ENCODE assay signal across 1 cellular context in the genomic region with DNA sequence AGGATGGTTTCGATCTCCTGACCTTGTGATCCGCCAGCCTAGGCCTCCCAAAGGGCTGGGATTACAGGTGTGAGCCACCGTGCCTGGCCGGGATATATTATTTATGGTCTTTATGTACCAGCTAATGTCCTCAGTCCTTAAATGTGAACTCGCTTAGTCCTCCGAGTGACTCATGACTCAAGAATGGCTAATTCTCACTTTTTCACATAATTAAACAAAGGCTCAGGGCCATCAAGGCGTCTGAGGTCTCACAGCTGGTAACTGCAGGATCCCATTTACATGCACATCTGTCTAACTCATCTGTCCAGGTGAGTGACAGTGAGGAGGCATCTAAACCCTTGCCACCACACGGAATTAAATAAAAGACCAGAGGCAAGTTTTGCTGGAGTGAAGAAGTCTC.
TF ChIP-seq lines count a peak whose summit lies in the region.

No MANE protein-coding gene starts in this region.

TF ChIP-seq in GM23338, 12 proteins besides CTCF, POLR2A, EP300 and RAD21 (continued from another document):
- TF ChIP-seq, protein P1, sequence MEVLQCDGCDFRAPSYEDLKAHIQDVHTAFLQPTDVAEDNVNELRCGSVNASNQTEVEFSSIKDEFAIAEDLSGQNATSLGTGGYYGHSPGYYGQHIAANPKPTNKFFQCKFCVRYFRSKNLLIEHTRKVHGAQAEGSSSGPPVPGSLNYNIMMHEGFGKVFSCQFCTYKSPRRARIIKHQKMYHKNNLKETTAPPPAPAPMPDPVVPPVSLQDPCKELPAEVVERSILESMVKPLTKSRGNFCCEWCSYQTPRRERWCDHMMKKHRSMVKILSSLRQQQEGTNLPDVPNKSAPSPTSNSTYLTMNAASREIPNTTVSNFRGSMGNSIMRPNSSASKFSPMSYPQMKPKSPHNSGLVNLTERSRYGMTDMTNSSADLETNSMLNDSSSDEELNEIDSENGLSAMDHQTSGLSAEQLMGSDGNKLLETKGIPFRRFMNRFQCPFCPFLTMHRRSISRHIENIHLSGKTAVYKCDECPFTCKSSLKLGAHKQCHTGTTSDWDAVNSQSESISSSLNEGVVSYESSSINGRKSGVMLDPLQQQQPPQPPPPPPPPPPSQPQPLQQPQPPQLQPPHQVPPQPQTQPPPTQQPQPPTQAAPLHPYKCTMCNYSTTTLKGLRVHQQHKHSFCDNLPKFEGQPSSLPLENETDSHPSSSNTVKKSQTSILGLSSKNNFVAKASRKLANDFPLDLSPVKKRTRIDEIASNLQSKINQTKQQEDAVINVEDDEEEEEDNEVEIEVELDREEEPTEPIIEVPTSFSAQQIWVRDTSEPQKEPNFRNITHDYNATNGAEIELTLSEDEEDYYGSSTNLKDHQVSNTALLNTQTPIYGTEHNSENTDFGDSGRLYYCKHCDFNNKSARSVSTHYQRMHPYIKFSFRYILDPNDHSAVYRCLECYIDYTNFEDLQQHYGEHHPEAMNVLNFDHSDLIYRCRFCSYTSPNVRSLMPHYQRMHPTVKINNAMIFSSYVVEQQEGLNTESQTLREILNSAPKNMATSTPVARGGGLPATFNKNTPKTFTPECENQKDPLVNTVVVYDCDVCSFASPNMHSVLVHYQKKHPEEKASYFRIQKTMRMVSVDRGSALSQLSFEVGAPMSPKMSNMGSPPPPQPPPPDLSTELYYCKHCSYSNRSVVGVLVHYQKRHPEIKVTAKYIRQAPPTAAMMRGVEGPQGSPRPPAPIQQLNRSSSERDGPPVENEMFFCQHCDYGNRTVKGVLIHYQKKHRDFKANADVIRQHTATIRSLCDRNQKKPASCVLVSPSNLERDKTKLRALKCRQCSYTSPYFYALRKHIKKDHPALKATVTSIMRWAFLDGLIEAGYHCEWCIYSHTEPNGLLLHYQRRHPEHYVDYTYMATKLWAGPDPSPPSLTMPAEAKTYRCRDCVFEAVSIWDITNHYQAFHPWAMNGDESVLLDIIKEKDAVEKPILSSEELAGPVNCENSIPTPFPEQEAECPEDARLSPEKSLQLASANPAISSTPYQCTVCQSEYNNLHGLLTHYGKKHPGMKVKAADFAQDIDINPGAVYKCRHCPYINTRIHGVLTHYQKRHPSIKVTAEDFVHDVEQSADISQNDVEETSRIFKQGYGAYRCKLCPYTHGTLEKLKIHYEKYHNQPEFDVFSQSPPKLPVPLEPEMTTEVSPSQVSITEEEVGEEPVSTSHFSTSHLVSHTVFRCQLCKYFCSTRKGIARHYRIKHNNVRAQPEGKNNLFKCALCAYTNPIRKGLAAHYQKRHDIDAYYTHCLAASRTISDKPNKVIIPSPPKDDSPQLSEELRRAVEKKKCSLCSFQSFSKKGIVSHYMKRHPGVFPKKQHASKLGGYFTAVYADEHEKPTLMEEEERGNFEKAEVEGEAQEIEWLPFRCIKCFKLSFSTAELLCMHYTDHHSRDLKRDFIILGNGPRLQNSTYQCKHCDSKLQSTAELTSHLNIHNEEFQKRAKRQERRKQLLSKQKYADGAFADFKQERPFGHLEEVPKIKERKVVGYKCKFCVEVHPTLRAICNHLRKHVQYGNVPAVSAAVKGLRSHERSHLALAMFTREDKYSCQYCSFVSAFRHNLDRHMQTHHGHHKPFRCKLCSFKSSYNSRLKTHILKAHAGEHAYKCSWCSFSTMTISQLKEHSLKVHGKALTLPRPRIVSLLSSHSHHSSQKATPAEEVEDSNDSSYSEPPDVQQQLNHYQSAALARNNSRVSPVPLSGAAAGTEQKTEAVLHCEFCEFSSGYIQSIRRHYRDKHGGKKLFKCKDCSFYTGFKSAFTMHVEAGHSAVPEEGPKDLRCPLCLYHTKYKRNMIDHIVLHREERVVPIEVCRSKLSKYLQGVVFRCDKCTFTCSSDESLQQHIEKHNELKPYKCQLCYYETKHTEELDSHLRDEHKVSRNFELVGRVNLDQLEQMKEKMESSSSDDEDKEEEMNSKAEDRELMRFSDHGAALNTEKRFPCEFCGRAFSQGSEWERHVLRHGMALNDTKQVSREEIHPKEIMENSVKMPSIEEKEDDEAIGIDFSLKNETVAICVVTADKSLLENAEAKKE (CRISPR knock-in tag; IDR thresholded peaks at IDR 0.05) = no peak
- TF ChIP-seq, protein P2, sequence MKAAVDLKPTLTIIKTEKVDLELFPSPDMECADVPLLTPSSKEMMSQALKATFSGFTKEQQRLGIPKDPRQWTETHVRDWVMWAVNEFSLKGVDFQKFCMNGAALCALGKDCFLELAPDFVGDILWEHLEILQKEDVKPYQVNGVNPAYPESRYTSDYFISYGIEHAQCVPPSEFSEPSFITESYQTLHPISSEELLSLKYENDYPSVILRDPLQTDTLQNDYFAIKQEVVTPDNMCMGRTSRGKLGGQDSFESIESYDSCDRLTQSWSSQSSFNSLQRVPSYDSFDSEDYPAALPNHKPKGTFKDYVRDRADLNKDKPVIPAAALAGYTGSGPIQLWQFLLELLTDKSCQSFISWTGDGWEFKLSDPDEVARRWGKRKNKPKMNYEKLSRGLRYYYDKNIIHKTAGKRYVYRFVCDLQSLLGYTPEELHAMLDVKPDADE (IDR thresholded peaks at IDR 0.05) = no peak
- TF ChIP-seq ZNF114 (CRISPR knock-in tag; IDR thresholded peaks at IDR 0.05) = no peak
TF ChIP-seq in GM23338: peak in this region for 1.
